Comparison of ENCODE assay signal across 33 cellular contexts in genomic region chr4:162322054-162322453, GRCh38.
"Had no signal": no experiment of that assay in that cellular context is flagged by ENCODE, and none has a peak within 500 bp of the region (broad histone marks: within the 10 kb centered on the region; RNA-seq: fewer than 3 reads in every experiment).

No MANE protein-coding gene starts in this region.

- H3K4me2 ChIP-seq: KMS-11 had no signal

- H3K4me3 ChIP-seq: MG63 had no signal

- DNase-seq: Karpas-422, Kasumi-1, MG63, MM.1S, MV-4-11, NCI-H1048, NCI-H1092, NCI-H1092 treated with DMSO at 0.1 percent for 48 hours, NCI-H1105, NCI-H1105 treated with DMSO at 0.1 percent for 48 hours, NCI-H1417, NCI-H1417 treated with DMSO at 0.1 percent for 48 hours, NCI-H1436, NCI-H1436 treated with DMSO at 0.1 percent for 48 hours, NCI-H1694, NCI-H1694 treated with DMSO at 0.1 percent for 48 hours, NCI-H187, NCI-H187 treated with DMSO at 0.1 percent for 48 hours, NCI-H1930, NCI-H2029, NCI-H2029 treated with DMSO at 0.1 percent for 48 hours, NCI-H2081, NCI-H2081 treated with DMSO at 0.1 percent for 48 hours, NCI-H2107, NCI-H2171, NCI-H2171 treated with DMSO at 0.1 percent for 48 hours, NCI-H2227 treated with DMSO at 0.1 percent for 48 hours, NCI-H226, NCI-H345, NCI-H446, NCI-H446 treated with DMSO at 0.1 percent for 48 hours, NCI-H510A had no signal

- H3K9ac ChIP-seq: KMS-11 had no signal

- H3K27ac ChIP-seq: KMS-11 had no signal

- H3K27me3 ChIP-seq: MG63 had no signal

- H3K36me3 ChIP-seq: MG63 had no signal

- H3K9me3 ChIP-seq: MG63 had no signal
